Comparison of ENCODE assay signal across 26 cellular contexts in genomic region chr12:49442915-49443314, GRCh38.
DNase-seq lines count a peak whose midpoint lies in the region; ATAC-seq, FAIRE-seq and TF ChIP-seq lines count a peak whose summit lies in the region.
"Had no signal": no experiment of that assay in that cellular context is flagged by ENCODE, and none has a peak within 500 bp of the region (broad histone marks: within the 10 kb centered on the region; RNA-seq: fewer than 3 reads in every experiment).

No MANE protein-coding gene starts in this region.

- H3K4me1 ChIP-seq in OCI-LY3 (ENCODE audit: low read length) (no peaks in the 10 kb centered on the region), endothelial cell of umbilical vein (ENCODE audit: control insufficient read depth, extremely low read depth, insufficient read depth, low read length) (peaks cover 9% of the 10 kb centered on the region)
- H3K4me1 ChIP-seq: BLaER1, Caco-2, HAP-1 had no signal

- FAIRE-seq in endothelial cell of umbilical vein (lab: Jason Lieb, UNC): peak; percentile 59
- FAIRE-seq: A204.1, D721Med, GM12878, GM18507, H54 had no signal

- no peaks in the 10 kb centered on the region for H3K9me3 Mint-ChIP-seq in activated CD8-positive, alpha-beta T cell treated with anti-CD3 and anti-CD28 coated beads for 36 hours
- H3K9me3 Mint-ChIP-seq: CD4-positive, CD25-positive, alpha-beta regulatory T cell; CD8-positive, alpha-beta T cell had no signal

- peaks cover 5% of the 10 kb centered on the region; the same call in 1 of the 2 replicates for H3K9me3 ChIP-seq in OCI-LY3 (ENCODE audit: insufficient read depth, low read length)
- H3K9me3 ChIP-seq in endothelial cell of umbilical vein (replicated peaks; ENCODE audit: control insufficient read depth, insufficient read depth, low read length): no peaks in the 10 kb centered on the region
- H3K9me3 ChIP-seq: Caco-2, HAP-1 had no signal

- POLR2A ChIA-PET in endothelial cell of umbilical vein (lab: Charles Lee) (no interaction called here), HEK293T (lab: Yijun Ruan, JAX) (no interaction called here)
- POLR2A ChIA-PET in activated CD8-positive, alpha-beta T cell treated with anti-CD3 and anti-CD28 coated beads for 36 hours (lab: Charles Lee): interaction anchor here (0.9 kb wide), 1 partner anchor 28 kb away, joined by 3 read pairs; no protein-coding TSS in a partner anchor

- H2AFZ ChIP-seq in OCI-LY3 (ENCODE audit: low read depth, low read length) (no peak overlapping the region), endothelial cell of umbilical vein (ENCODE audit: low read depth, low read length) (no peak overlapping the region)

- H3K36me3 Mint-ChIP-seq in activated CD8-positive, alpha-beta T cell treated with anti-CD3 and anti-CD28 coated beads for 36 hours (ENCODE audit: low read depth): no peaks in the 10 kb centered on the region
- H3K36me3 Mint-ChIP-seq: CD4-positive, CD25-positive, alpha-beta regulatory T cell had no signal

- no peaks in the 10 kb centered on the region for H3K9me1 ChIP-seq in endothelial cell of umbilical vein (replicated peaks; ENCODE audit: control insufficient read depth, extremely low read depth, insufficient read depth, low read length)

- H3K27me3 ChIP-seq in OCI-LY3 (ENCODE audit: low read depth, low read length): no peaks in the 10 kb centered on the region
- H3K27me3 ChIP-seq in endothelial cell of umbilical vein (ENCODE audit: control insufficient read depth in 2 of 2, insufficient read depth in 2 of 2, low read length in 2 of 2): no peaks in the 10 kb centered on the region
- H3K27me3 ChIP-seq: BLaER1 had no signal

- no peak overlapping the region for H3K4me3 ChIP-seq in OCI-LY3 (ENCODE audit: low read length)
- H3K4me3 ChIP-seq in endothelial cell of umbilical vein (replicated peaks in 1 of 3; ENCODE audit: insufficient read depth in 1 of 3, low read depth in 1 of 3, low read length in 3 of 3): no peak overlapping the region
- H3K4me3 ChIP-seq: BLaER1, GM12878, HAP-1 had no signal

- peak; percentile 9 for TF ChIP-seq CTCF in GM13977 (IDR thresholded peaks at IDR 0.05; ENCODE audit: extremely low read depth, insufficient read depth, missing control alignments)
- TF ChIP-seq CTCF in OCI-LY3 (IDR thresholded peaks at IDR 0.05; ENCODE audit: low read depth, low read length): peak; percentile 11; the same call in 1 of the 2 replicates
- TF ChIP-seq CTCF in endothelial cell of umbilical vein (IDR thresholded peaks at IDR 0.05; ENCODE audit: extremely low read depth in 1 of 2, insufficient read depth in 1 of 2, low read depth in 1 of 2, low read length in 2 of 2): no peak
- TF ChIP-seq CTCF in activated CD8-positive, alpha-beta T cell treated with anti-CD3 and anti-CD28 coated beads for 36 hours (IDR thresholded peaks at IDR 0.05): no peak

- no peaks in the 10 kb centered on the region for H3K79me2 ChIP-seq in OCI-LY3 (ENCODE audit: low read length)
- H3K79me2 ChIP-seq in endothelial cell of umbilical vein (ENCODE audit: control insufficient read depth, insufficient read depth, low read length): peaks cover 92% of the 10 kb centered on the region

- CTCF ChIA-PET in endothelial cell of umbilical vein (lab: Charles Lee): interaction anchor here (1.6 to 3.8 kb wide), 4 partner anchors 14 to 96 kb away, joined by 5 to 13 read pairs (median 6); partner anchors contain the start of gene DNAJC22
- CTCF ChIA-PET in HEK293T (lab: Yijun Ruan, JAX): interaction anchor here (1.0 to 1.3 kb wide), 2 partner anchors 85 to 95 kb away, joined by 3 read pairs; no protein-coding TSS in a partner anchor
- CTCF ChIA-PET in activated CD8-positive, alpha-beta T cell treated with anti-CD3 and anti-CD28 coated beads for 36 hours (lab: Charles Lee): interaction anchor here (0.8 to 1.9 kb wide), 2 partner anchors 18 to 95 kb away, joined by 3 to 5 read pairs; no protein-coding TSS in a partner anchor

- H3K9ac ChIP-seq in OCI-LY3 (ENCODE audit: low read length) (no peak overlapping the region), endothelial cell of umbilical vein (replicated peaks; ENCODE audit: extremely low read depth, insufficient read depth, low read length) (no peak overlapping the region)
- H3K9ac ChIP-seq: BLaER1 had no signal

- no peak overlapping the region for H3K27ac Mint-ChIP-seq in activated CD8-positive, alpha-beta T cell treated with anti-CD3 and anti-CD28 coated beads for 36 hours
- H3K27ac Mint-ChIP-seq: B cell; CD8-positive, alpha-beta T cell had no signal

- no peak overlapping the region for H3K27ac ChIP-seq in OCI-LY3 (ENCODE audit: low read length)
- no peak overlapping the region for H3K27ac ChIP-seq in endothelial cell of umbilical vein (ENCODE audit: insufficient read depth, low read depth, low read length)
- H3K27ac ChIP-seq: 22Rv1, BLaER1, C4-2B had no signal

- no peaks in the 10 kb centered on the region for H3K4me1 Mint-ChIP-seq in activated CD8-positive, alpha-beta T cell treated with anti-CD3 and anti-CD28 coated beads for 36 hours (ENCODE audit: low read depth)
- H3K4me1 Mint-ChIP-seq: B cell had no signal

- ATAC-seq in HG03097 (IDR thresholded peaks at IDR 0.05; ENCODE audit: low FRiP score, unreplicated experiment): no peak
- no peak for ATAC-seq in activated CD8-positive, alpha-beta T cell treated with anti-CD3 and anti-CD28 coated beads for 36 hours
- ATAC-seq: CD8-positive, alpha-beta T cell; GM12878 had no signal

- H3K27me3 Mint-ChIP-seq in activated CD8-positive, alpha-beta T cell treated with anti-CD3 and anti-CD28 coated beads for 36 hours: no peaks in the 10 kb centered on the region
- H3K27me3 Mint-ChIP-seq: B cell; CD4-positive, CD25-positive, alpha-beta regulatory T cell had no signal

- in situ Hi-C loops in GM13977 (cut with MboI; ENCODE audit: low pct_unique_long_range_greater_than_20kb, low sequenced_read_pairs, unreplicated experiment): no loop called here

- H4K20me1 ChIP-seq in OCI-LY3 (ENCODE audit: insufficient read depth, low read length) (no peaks in the 10 kb centered on the region), endothelial cell of umbilical vein (replicated peaks; ENCODE audit: control insufficient read depth, extremely low read depth, insufficient read depth, low read length) (no peaks in the 10 kb centered on the region)

- BruUV-seq in endothelial cell of umbilical vein (replicated peaks; lab: Mats Ljungman, UMichigan): no TSS peak

- H3K36me3 ChIP-seq in OCI-LY3 (replicated peaks; ENCODE audit: low read depth, low read length): peaks cover 5% of the 10 kb centered on the region
- H3K36me3 ChIP-seq in endothelial cell of umbilical vein (ENCODE audit: control insufficient read depth in 2 of 2, extremely low read depth in 1 of 2, insufficient read depth in 2 of 2, low read length in 2 of 2): peaks cover 0 to 3% of the 10 kb centered on the region in 2 experiments
- H3K36me3 ChIP-seq: HAP-1 had no signal

- DNase-seq in NCI-H2171 treated with DMSO at 0.1 percent for 48 hours (lab: John Stamatoyannopoulos, UW): peak; percentile 15
- DNase-seq in NCI-H2171 (lab: John Stamatoyannopoulos, UW): no peak
- no peak for DNase-seq in GM13977 (ENCODE audit: low spot score)
- DNase-seq in endothelial cell of umbilical vein (ENCODE audit: low read depth, low spot score): no peak
- no peak for DNase-seq in HEK293T (ENCODE audit: extremely low spot score)
- no peak for DNase-seq in activated CD8-positive, alpha-beta T cell treated with anti-CD3 and anti-CD28 coated beads for 36 hours
- DNase-seq: Caco-2; CD4-positive, CD25-positive, alpha-beta regulatory T cell; CD8-positive, alpha-beta T cell; DMS 273 treated with DMSO at 0.1 percent for 48 hours; DMS79; EL; GDM1; GOT3 had no signal

- TF ChIP-seq POLR2A in endothelial cell of umbilical vein (IDR thresholded peaks at IDR 0.05; ENCODE audit: low read depth, low read length): no peak

- no peak overlapping the region for H3K4me2 ChIP-seq in OCI-LY3 (ENCODE audit: low read length)
- no peak overlapping the region for H3K4me2 ChIP-seq in endothelial cell of umbilical vein (ENCODE audit: insufficient read depth, low read length)
- H3K4me2 ChIP-seq: BLaER1 had no signal

- intact Hi-C loops in endothelial cell of umbilical vein (cut with micrococcal nuclease): no loop called here
- intact Hi-C loops in activated CD8-positive, alpha-beta T cell treated with anti-CD3 and anti-CD28 coated beads for 36 hours (cut with micrococcal nuclease): no loop called here

- no peak overlapping the region for H3K4me3 Mint-ChIP-seq in activated CD8-positive, alpha-beta T cell treated with anti-CD3 and anti-CD28 coated beads for 36 hours
- H3K4me3 Mint-ChIP-seq: B cell; CD4-positive, CD25-positive, alpha-beta regulatory T cell; CD8-positive, alpha-beta T cell had no signal

- dilution Hi-C loops in endothelial cell of umbilical vein (cut with MboI; ENCODE audit: extremely low pct_ligation_motif_present, low sequenced_read_pairs): no loop called here

TF ChIP-seq in endothelial cell of umbilical vein, 7 proteins besides CTCF, POLR2A, EP300 and RAD21:
- TF ChIP-seq JUN (IDR thresholded peaks at IDR 0.05; ENCODE audit: borderline replicate concordance, insufficient read depth, insufficient read length, low read depth) (no peak), MYC (IDR thresholded peaks at IDR 0.05; ENCODE audit: low read depth, low read length) (no peak), POLR2AphosphoS5 (IDR thresholded peaks at IDR 0.05; ENCODE audit: insufficient read depth, low read depth, low read length) (no peak)

TF ChIP-seq in HEK293T, 16 proteins besides CTCF, POLR2A, EP300 and RAD21:
- TF ChIP-seq SUZ12 (IDR thresholded peaks at IDR 0.05) (no peak), L3MBTL2 (conservative IDR thresholded peaks at IDR 0.05) (no peak), LEF1 (IDR thresholded peaks at IDR 0.05; ENCODE audit: borderline replicate concordance) (no peak), NFRKB (IDR thresholded peaks at IDR 0.05) (no peak), BHLHE40 (IDR thresholded peaks at IDR 0.05; ENCODE audit: borderline replicate concordance) (no peak), FOXM1 (IDR thresholded peaks at IDR 0.05; ENCODE audit: borderline replicate concordance) (no peak), CTBP1 (IDR thresholded peaks at IDR 0.05; ENCODE audit: borderline replicate concordance) (no peak), HDGF (IDR thresholded peaks at IDR 0.05; ENCODE audit: borderline replicate concordance) (no peak), ZNF384 (IDR thresholded peaks at IDR 0.05) (no peak), FOXK2 (IDR thresholded peaks at IDR 0.05) (no peak), ELF4 (IDR thresholded peaks at IDR 0.05) (no peak), FOXA1 (IDR thresholded peaks at IDR 0.05) (no peak), TARDBP (IDR thresholded peaks at IDR 0.05) (no peak)

Comparison
In these comparisons a context has a peak if more than half of its experiments do, and no peak if none do; other contexts are left out.
1. CTCF ChIP-seq: peak in GM13977 (single experiment) and OCI-LY3 (single experiment); none in endothelial cell of umbilical vein (0 of 2) and activated CD8-positive, alpha-beta T cell treated with anti-CD3 and anti-CD28 coated beads for 36 hours (single experiment).